Comparison of ENCODE assay signal across 8 cellular contexts in genomic region chr4:83112239-83112638, GRCh38. TPM values are rescaled to one million over a fixed set of nuclear protein-coding genes. Genes with fewer than 3 reads are reported as not detected.
DNase-seq lines count a peak whose midpoint lies in the region; ATAC-seq and TF ChIP-seq lines count a peak whose summit lies in the region.

No MANE protein-coding gene starts in this region.

- H3K9me3 ChIP-seq in transverse colon (no peaks in the 10 kb centered on the region), tibial nerve (no peaks in the 10 kb centered on the region)

- H3K36me3 ChIP-seq in transverse colon (no peaks in the 10 kb centered on the region), tibial nerve (no peaks in the 10 kb centered on the region)

- in situ Hi-C loops in transverse colon (cut with MboI; ENCODE audit: low pct_ligation_motif_present in 1 of 4, low pct_unique_long_range_greater_than_20kb in 1 of 4, low sequenced_read_pairs in 3 of 4), result loop anchor here in 1 of 4 donors (25.0 kb wide), 1 partner anchor 525 kb away; no protein-coding TSS in a partner anchor

- peak; percentile 15 for DNase-seq in Ammon's horn (ENCODE audit: low spot score)
- DNase-seq in activated T-cell treated with anti-CD3 and anti-CD28 coated beads, Interleukin-2, amount 50 U/mL, for 72 hours, result no peak
- DNase-seq in transverse colon, result peak; percentile 21
- DNase-seq in Right ventricle myocardium superior, result no peak
- no peak for DNase-seq in stimulated activated CD4-positive, alpha-beta T cell treated with anti-CD3 and anti-CD28 coated beads, Interleukin-2, amount 100 ng/mL, for 48 hours
- no peak for DNase-seq in tibial nerve (ENCODE audit: low spot score in 2 of 2)

- WGBS in transverse colon (ENCODE audit: low coverage in 1 of 2), 2 donors, result 74% methylated on average over 2 of the region's 2 CpGs; no CpG with 5 or more reads in 1 of the 2 donors
- 80 to 85% methylated on average over 2 of the region's 2 CpGs for WGBS in tibial nerve, 2 donors

- intact Hi-C loops in transverse colon (cut with DNase I; ENCODE audit: low total_unique reads), result no loop called here
- intact Hi-C loops in Right ventricle myocardium superior (cut with DNase I), result no loop called here

- peak overlapping the region; percentile 95 for H3K27ac Mint-ChIP-seq in activated T-cell treated with anti-CD3 and anti-CD28 coated beads, Interleukin-2, amount 50 U/mL, for 72 hours

- H3K27ac ChIP-seq in transverse colon, result peak overlapping the region; percentile 81 to 93 (median 88)
- H3K27ac ChIP-seq in tibial nerve, result peak overlapping the region in 1 of 4 donors; percentile 54

- H3K36me3 Mint-ChIP-seq in activated T-cell treated with anti-CD3 and anti-CD28 coated beads, Interleukin-2, amount 50 U/mL, for 72 hours (ENCODE audit: insufficient read depth in 2 of 2), result peaks cover 2 to 8% of the 10 kb centered on the region in 2 donors

- peak overlapping the region; percentile 89 to 93 for H3K4me3 Mint-ChIP-seq in activated T-cell treated with anti-CD3 and anti-CD28 coated beads, Interleukin-2, amount 50 U/mL, for 72 hours

- H3K4me1 ChIP-seq in transverse colon, result peaks cover 0 to 42% (median 27%) of the 10 kb centered on the region in 4 donors
- H3K4me1 ChIP-seq in tibial nerve, result peaks cover 0 to 12% (median 0%) of the 10 kb centered on the region in 4 donors

- no peaks in the 10 kb centered on the region for H3K27me3 Mint-ChIP-seq in activated T-cell treated with anti-CD3 and anti-CD28 coated beads, Interleukin-2, amount 50 U/mL, for 72 hours (ENCODE audit: low read depth)

- TF ChIP-seq POLR2A in transverse colon (IDR thresholded peaks at IDR 0.05) (no peak), tibial nerve (IDR thresholded peaks at IDR 0.05) (no peak)

- H3K4me1 Mint-ChIP-seq in activated T-cell treated with anti-CD3 and anti-CD28 coated beads, Interleukin-2, amount 50 U/mL, for 72 hours (ENCODE audit: low read depth), result peaks cover 56% of the 10 kb centered on the region

- no peak for TF ChIP-seq EP300 in transverse colon (IDR thresholded peaks at IDR 0.05; ENCODE audit: low read depth)
- TF ChIP-seq EP300 in tibial nerve (IDR thresholded peaks at IDR 0.05), result no peak

- no peaks in the 10 kb centered on the region for H3K27me3 ChIP-seq in transverse colon
- peaks cover 0 to 3% of the 10 kb centered on the region in 2 donors for H3K27me3 ChIP-seq in tibial nerve

- H3K4me3 ChIP-seq in transverse colon (peak overlapping the region in 1 of 4 donors; percentile 64), tibial nerve (peak overlapping the region in 1 of 4 donors; percentile 35)

- H3K9me3 Mint-ChIP-seq in activated T-cell treated with anti-CD3 and anti-CD28 coated beads, Interleukin-2, amount 50 U/mL, for 72 hours, result no peaks in the 10 kb centered on the region

- TF ChIP-seq CTCF in transverse colon (IDR thresholded peaks at IDR 0.05) (no peak), tibial nerve (IDR thresholded peaks at IDR 0.05) (no peak)

- ATAC-seq in GM18909 (IDR thresholded peaks at IDR 0.05; ENCODE audit: poor library complexity, unreplicated experiment) (peak; percentile 46), HG03442 (IDR thresholded peaks at IDR 0.05; ENCODE audit: unreplicated experiment) (peak; percentile 33), Right ventricle myocardium superior (ENCODE audit: poor library complexity) (no peak)
- ATAC-seq in activated T-cell treated with anti-CD3 and anti-CD28 coated beads, Interleukin-2, amount 50 U/mL, for 72 hours (replicated peaks in 1 of 2), result no peak

RNA-seq across cellular contexts. Expression of gene PLAC8, which starts 2.3 kb away (rescaled TPM):
- 10 to 100 TPM; 48.0 to 49.3 TPM for total RNA-seq in activated T-cell treated with anti-CD3 and anti-CD28 coated beads, Interleukin-2, amount 50 U/mL, for 72 hours
- total RNA-seq in transverse colon (100 to 1,000 TPM in 3 of 4 donors, 10 to 100 TPM in 1; 27.3 to 569 (median 401) TPM), Right ventricle myocardium superior (0.75 TPM), tibial nerve (1 to 10 TPM in 2 of 4 donors, under 1 TPM in 1, not detected in 1; 0.20 to 5.7 (median 5.4) TPM)

Comparison
In these comparisons a context has a peak if more than half of its experiments do, and no peak if none do; other contexts are left out.
1. DNase-seq: peak in Ammon's horn (single experiment) and transverse colon (single experiment); none in activated T-cell treated with anti-CD3 and anti-CD28 coated beads, Interleukin-2, amount 50 U/mL, for 72 hours (0 of 2), Right ventricle myocardium superior (single experiment), stimulated activated CD4-positive, alpha-beta T cell treated with anti-CD3 and anti-CD28 coated beads, Interleukin-2, amount 100 ng/mL, for 48 hours (0 of 2) and tibial nerve (0 of 2).
2. ATAC-seq: peak in GM18909 (single experiment) and HG03442 (single experiment); none in activated T-cell treated with anti-CD3 and anti-CD28 coated beads, Interleukin-2, amount 50 U/mL, for 72 hours (0 of 2) and Right ventricle myocardium superior (single experiment).
3. RNA of gene PLAC8, which starts 2.3 kb away (total RNA-seq): 27.3 to 569 TPM in transverse colon and 48.0 to 49.3 TPM in activated T-cell treated with anti-CD3 and anti-CD28 coated beads, Interleukin-2, amount 50 U/mL, for 72 hours; 0.20 to 5.7 TPM in tibial nerve and 0.75 TPM in Right ventricle myocardium superior (single experiment); every median in the first group is over 4 times any median in the second.